1 cellular context compared by ENCODE assay signal in genomic region chr10:69630651-69631400, GRCh38.
TF ChIP-seq lines count a peak whose summit lies in the region.

No MANE protein-coding gene starts in this region.

TF ChIP-seq in A549, 52 proteins besides CTCF, POLR2A, EP300 and RAD21 (continued from another document):
- TF ChIP-seq HMGXB4 (CRISPR knock-in tag; IDR thresholded peaks at IDR 0.05; ENCODE audit: borderline replicate concordance) (no peak), HOXA7 (CRISPR knock-in tag; IDR thresholded peaks at IDR 0.05) (no peak), EHMT2 (IDR thresholded peaks at IDR 0.05; ENCODE audit: low read depth) (no peak), MAZ (IDR thresholded peaks at IDR 0.05; ENCODE audit: borderline replicate concordance, low read depth, low read length) (no peak), HOXB5 (CRISPR knock-in tag; IDR thresholded peaks at IDR 0.05) (no peak), MYC (IDR thresholded peaks at IDR 0.05; ENCODE audit: borderline replicate concordance, low read length) (no peak)
